Comparison of ENCODE assay signal across 8 cellular contexts in the genomic region with DNA sequence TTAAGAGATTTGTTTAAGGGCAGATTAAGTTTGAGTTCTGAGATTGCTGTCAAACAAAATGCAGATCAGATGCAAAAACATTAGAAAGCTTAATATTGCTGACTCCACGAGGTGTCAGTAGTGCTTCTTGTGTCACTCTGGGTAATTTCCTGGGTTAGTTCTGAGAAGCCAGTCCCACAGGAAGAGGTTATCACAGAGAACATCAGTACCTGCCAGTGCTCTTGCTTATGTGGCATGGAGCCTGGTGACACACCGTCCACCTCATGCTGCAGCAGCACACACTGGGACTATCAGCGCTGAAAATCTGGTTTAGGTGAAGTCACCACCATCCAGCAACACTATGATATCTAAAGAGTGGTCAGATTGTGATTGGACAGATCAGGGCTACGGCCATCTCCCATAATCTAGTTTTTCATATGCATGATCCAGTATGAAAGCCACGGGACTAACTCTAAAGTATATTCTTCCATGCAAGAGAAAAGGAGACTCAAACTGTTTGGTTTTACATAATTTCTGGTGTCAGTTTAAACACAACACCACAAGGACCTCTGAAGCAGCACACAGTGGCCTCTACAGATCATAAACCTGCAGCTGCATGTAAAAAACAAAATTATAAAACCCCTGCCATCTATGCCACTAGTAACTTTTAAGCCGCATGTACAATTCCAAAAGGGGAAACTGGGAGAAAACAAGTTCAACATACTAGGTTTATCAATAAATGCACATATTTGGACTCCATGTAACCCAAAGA. TPM values are rescaled to one million over a fixed set of nuclear protein-coding genes. Genes with fewer than 3 reads are reported as not detected.
DNase-seq lines count a peak whose midpoint lies in the region; ATAC-seq and TF ChIP-seq lines count a peak whose summit lies in the region.

No MANE protein-coding gene starts in this region.

- H3K4me3 ChIP-seq in Peyer's patch (no peak overlapping the region), left ventricle myocardium inferior (no peak overlapping the region), esophagus squamous epithelium (no peak overlapping the region)

- TF ChIP-seq CTCF in Peyer's patch (IDR thresholded peaks at IDR 0.05) (peak; percentile 21 to 55 (median 38)), left ventricle myocardium inferior (IDR thresholded peaks at IDR 0.05; ENCODE audit: borderline replicate concordance) (peak; percentile 58), esophagus squamous epithelium (IDR thresholded peaks at IDR 0.05) (peak in 3 of 6 experiments; percentile 19 to 53 (median 21))

- WGBS in esophagus squamous epithelium, 2 donors: 48 to 68% methylated on average over 6 of the region's 6 CpGs

- TF ChIP-seq POLR2A in Peyer's patch (IDR thresholded peaks at IDR 0.05): no peak
- no peak for TF ChIP-seq POLR2A in esophagus squamous epithelium (IDR thresholded peaks at IDR 0.05)

- H3K9me3 ChIP-seq in Peyer's patch: no peaks in the 10 kb centered on the region
- H3K9me3 ChIP-seq in left ventricle myocardium inferior (replicated peaks): no peaks in the 10 kb centered on the region
- no peaks in the 10 kb centered on the region for H3K9me3 ChIP-seq in esophagus squamous epithelium

- ATAC-seq in GM19023 (IDR thresholded peaks at IDR 0.05; ENCODE audit: unreplicated experiment): peak; percentile 90
- peak; percentile 70 for ATAC-seq in HG03159 (IDR thresholded peaks at IDR 0.05; ENCODE audit: unreplicated experiment)

- H3K27ac ChIP-seq in Peyer's patch (no peak overlapping the region), left ventricle myocardium inferior (replicated peaks) (no peak overlapping the region), esophagus squamous epithelium (no peak overlapping the region)

- intact Hi-C loops in left ventricle myocardium inferior (cut with micrococcal nuclease) (no loop called here), esophagus squamous epithelium (cut with DNase I) (no loop called here)

- DNase-seq in CD1c-positive myeloid dendritic cell (ENCODE audit: extremely low spot score) (peak; percentile 46), Peyer's patch (peak in 2 of 3 donors; percentile 38 to 64), left ventricle myocardium inferior (no peak), esophagus squamous epithelium (lab: John Stamatoyannopoulos, UW) (no peak)
- peak; percentile 9 for DNase-seq in activated T-helper 9 cell treated with anti-CD3 and anti-CD28 coated beads, Interleukin-2, amount 50 U/mL, for 16 hours (ENCODE audit: low read depth)
- DNase-seq in stimulated activated CD4-positive, alpha-beta T cell treated with anti-CD3 and anti-CD28 coated beads, Interleukin-4, amount 100 ng/mL, for 1 hour: peak; percentile 25

- no peaks in the 10 kb centered on the region for H3K27me3 ChIP-seq in Peyer's patch
- no peaks in the 10 kb centered on the region for H3K27me3 ChIP-seq in left ventricle myocardium inferior (ENCODE audit: low read depth)
- H3K27me3 ChIP-seq in esophagus squamous epithelium: no peaks in the 10 kb centered on the region

- H3K4me1 ChIP-seq in Peyer's patch (no peaks in the 10 kb centered on the region), left ventricle myocardium inferior (peaks cover 1% of the 10 kb centered on the region), esophagus squamous epithelium (no peaks in the 10 kb centered on the region)

- H3K36me3 ChIP-seq in Peyer's patch (peaks cover 0 to 11% (median 0%) of the 10 kb centered on the region in 3 donors), left ventricle myocardium inferior (peaks cover 35% of the 10 kb centered on the region), esophagus squamous epithelium (peaks cover 0 to 55% (median 0%) of the 10 kb centered on the region in 3 donors)

RNA-seq across cellular contexts. Expression of a gene that starts 36.1 kb away (rescaled TPM):
- total RNA-seq in Peyer's patch (10 to 100 TPM; 29.1 to 60.2 (median 45.4) TPM), left ventricle myocardium inferior (2.9 TPM), esophagus squamous epithelium (10 to 100 TPM; 17.8 to 25.5 (median 23.6) TPM)

Comparison
In these comparisons a context has a peak if more than half of its experiments do, and no peak if none do; other contexts are left out.
1. DNase-seq: peak in CD1c-positive myeloid dendritic cell (single experiment), Peyer's patch (2 of 3), activated T-helper 9 cell treated with anti-CD3 and anti-CD28 coated beads, Interleukin-2, amount 50 U/mL, for 16 hours (single experiment) and stimulated activated CD4-positive, alpha-beta T cell treated with anti-CD3 and anti-CD28 coated beads, Interleukin-4, amount 100 ng/mL, for 1 hour (single experiment); none in left ventricle myocardium inferior (single experiment) and esophagus squamous epithelium (single experiment).